Comparison of ENCODE assay signal across 29 cellular contexts in genomic region chr12:862303-862911, GRCh38.
A peak's percentile ranks its signal among the peaks of the same experiment; 100 is the strongest.
DNase-seq lines count a peak whose midpoint lies in the region; ATAC-seq, FAIRE-seq and TF ChIP-seq lines count a peak whose summit lies in the region.
"Had no signal": no experiment of that assay in that cellular context is flagged by ENCODE, and none has a peak within 500 bp of the region (broad histone marks: within the 10 kb centered on the region; RNA-seq: fewer than 3 reads in every experiment).

No MANE protein-coding gene starts in this region.

- peaks cover 10% of the 10 kb centered on the region for H3K4me1 Mint-ChIP-seq in activated T-cell treated with anti-CD3 and anti-CD28 coated beads, Interleukin-2, amount 50 U/mL, for 24 hours (ENCODE audit: low read depth)
- peaks cover 8% of the 10 kb centered on the region for H3K4me1 Mint-ChIP-seq in activated T-cell treated with anti-CD3 and anti-CD28 coated beads, Interleukin-2, amount 50 U/mL, for 4 hours (ENCODE audit: low read depth)
- H3K4me1 Mint-ChIP-seq in activated CD8-positive, alpha-beta T cell treated with anti-CD3 and anti-CD28 coated beads, Interleukin-2, amount 10 ng/mL, durations not matched to agents 7 days and 5 days (ENCODE audit: low read depth): peaks cover 13% of the 10 kb centered on the region
- H3K4me1 Mint-ChIP-seq: stimulated activated memory B cell treated with anti-CD40 and anti-IgM and Interleukin-4, amounts not matched to agents 10 μg/mL and 1 μg/mL and 100 μg/mL, for 72 hours had no signal

- no peak overlapping the region for H3K4ac ChIP-seq in neuronal stem cell (ENCODE audit: low read length)

- H3K9ac ChIP-seq in kidney (ENCODE audit: low read length in 2 of 2) (no peak overlapping the region), neuronal stem cell (ENCODE audit: low read depth, low read length, poor library complexity) (no peak overlapping the region)

- peaks cover 92% of the 10 kb centered on the region for H3K36me3 Mint-ChIP-seq in activated T-cell treated with anti-CD3 and anti-CD28 coated beads, Interleukin-2, amount 50 U/mL, for 24 hours (ENCODE audit: low read depth)
- H3K36me3 Mint-ChIP-seq in activated T-cell treated with anti-CD3 and anti-CD28 coated beads, Interleukin-2, amount 50 U/mL, for 4 hours (ENCODE audit: insufficient read depth): peaks cover 42% of the 10 kb centered on the region
- peaks cover 62% of the 10 kb centered on the region for H3K36me3 Mint-ChIP-seq in activated CD8-positive, alpha-beta T cell treated with anti-CD3 and anti-CD28 coated beads, Interleukin-2, amount 10 ng/mL, durations not matched to agents 7 days and 5 days (ENCODE audit: low read depth)

- peak; percentile 38 for FAIRE-seq in kidney (lab: Jason Lieb, UNC)
- FAIRE-seq: A204.1, endometrium had no signal

- H3K4me1 ChIP-seq in kidney (ENCODE audit: control insufficient read depth in 1 of 2, insufficient read depth in 1 of 2, low read depth in 1 of 2, low read length in 2 of 2) (peaks cover 0 to 2% of the 10 kb centered on the region in 2 donors), neuronal stem cell (ENCODE audit: control insufficient read depth in 2 of 2, insufficient read depth in 1 of 2, low read depth in 1 of 2, low read length in 2 of 2) (no peaks in the 10 kb centered on the region)
- H3K4me1 ChIP-seq: Peyer's patch had no signal

- POLR2A ChIA-PET in activated CD8-positive, alpha-beta T cell treated with anti-CD3 and anti-CD28 coated beads, Interleukin-2, amount 10 ng/mL, durations not matched to agents 7 days and 5 days (lab: Charles Lee): no interaction called here

- H3K27me3 Mint-ChIP-seq in activated T-cell treated with anti-CD3 and anti-CD28 coated beads, Interleukin-2, amount 50 U/mL, for 24 hours: no peaks in the 10 kb centered on the region
- H3K27me3 Mint-ChIP-seq in activated T-cell treated with anti-CD3 and anti-CD28 coated beads, Interleukin-2, amount 50 U/mL, for 4 hours (ENCODE audit: low read depth): no peaks in the 10 kb centered on the region
- H3K27me3 Mint-ChIP-seq in activated CD8-positive, alpha-beta T cell treated with anti-CD3 and anti-CD28 coated beads, Interleukin-2, amount 10 ng/mL, durations not matched to agents 7 days and 5 days (ENCODE audit: low read depth): no peaks in the 10 kb centered on the region
- H3K27me3 Mint-ChIP-seq: activated CD4-positive, alpha-beta memory T cell treated with anti-CD3 and anti-CD28 coated beads for 36 hours; CD4-positive, alpha-beta T cell; stimulated activated memory B cell treated with anti-CD40 and anti-IgM and Interleukin-4, amounts not matched to agents 10 μg/mL and 1 μg/mL and 100 μg/mL, for 72 hours had no signal

- ATAC-seq in activated T-cell treated with anti-CD3 and anti-CD28 coated beads, Interleukin-2, amount 50 U/mL, for 4 hours: no peak
- no peak for ATAC-seq in activated CD8-positive, alpha-beta T cell treated with anti-CD3 and anti-CD28 coated beads, Interleukin-2, amount 10 ng/mL, durations not matched to agents 7 days and 5 days
- ATAC-seq in GM18520 (IDR thresholded peaks at IDR 0.05; ENCODE audit: unreplicated experiment): no peak
- ATAC-seq: gastroesophageal sphincter; stimulated activated memory B cell treated with anti-CD40 and anti-IgM and Interleukin-4, amounts not matched to agents 10 μg/mL and 1 μg/mL and 100 μg/mL, for 72 hours had no signal

- intact Hi-C loops in kidney (cut with DNase I): no loop called here

- no peak overlapping the region for H2BK120ac ChIP-seq in neuronal stem cell (ENCODE audit: low read depth, low read length)

- H3K9me3 ChIP-seq in kidney (ENCODE audit: control insufficient read depth in 1 of 2, low read length in 2 of 2) (no peaks in the 10 kb centered on the region), neuronal stem cell (replicated peaks in 1 of 2; ENCODE audit: control insufficient read depth in 2 of 2, insufficient read depth in 1 of 2, low read depth in 1 of 2, low read length in 2 of 2) (peaks cover 0 to 2% of the 10 kb centered on the region in 2 donors)
- H3K9me3 ChIP-seq: gastroesophageal sphincter, HAP-1, Peyer's patch, suprapubic skin, upper lobe of left lung had no signal

- H3K27ac Mint-ChIP-seq in activated T-cell treated with anti-CD3 and anti-CD28 coated beads, Interleukin-2, amount 50 U/mL, for 24 hours: peak overlapping the region; percentile 53
- H3K27ac Mint-ChIP-seq in activated CD8-positive, alpha-beta T cell treated with anti-CD3 and anti-CD28 coated beads, Interleukin-2, amount 10 ng/mL, durations not matched to agents 7 days and 5 days: peak overlapping the region; percentile 11
- H3K27ac Mint-ChIP-seq: activated CD4-positive, alpha-beta memory T cell treated with anti-CD3 and anti-CD28 coated beads for 36 hours; CD4-positive, alpha-beta T cell; stimulated activated memory B cell treated with anti-CD40 and anti-IgM and Interleukin-4, amounts not matched to agents 10 μg/mL and 1 μg/mL and 100 μg/mL, for 72 hours; T-helper 2 cell treated with Interferon-gamma antibody and Interleukin-4, amounts not matched to agents 5 μg/mL and 100 μg/mL, for 36 hours had no signal

- H3K9me3 Mint-ChIP-seq in activated T-cell treated with anti-CD3 and anti-CD28 coated beads, Interleukin-2, amount 50 U/mL, for 24 hours: no peaks in the 10 kb centered on the region
- H3K9me3 Mint-ChIP-seq in activated T-cell treated with anti-CD3 and anti-CD28 coated beads, Interleukin-2, amount 50 U/mL, for 4 hours: no peaks in the 10 kb centered on the region
- H3K9me3 Mint-ChIP-seq in activated CD8-positive, alpha-beta T cell treated with anti-CD3 and anti-CD28 coated beads, Interleukin-2, amount 10 ng/mL, durations not matched to agents 7 days and 5 days (ENCODE audit: insufficient read depth): no peaks in the 10 kb centered on the region
- H3K9me3 Mint-ChIP-seq: activated CD4-positive, alpha-beta memory T cell treated with anti-CD3 and anti-CD28 coated beads for 36 hours; CD4-positive, alpha-beta T cell; nephron progenitor cell; stimulated activated memory B cell treated with anti-CD40 and anti-IgM and Interleukin-4, amounts not matched to agents 10 μg/mL and 1 μg/mL and 100 μg/mL, for 72 hours; T-helper 2 cell treated with Interferon-gamma antibody and Interleukin-4, amounts not matched to agents 5 μg/mL and 100 μg/mL, for 36 hours had no signal

- peak overlapping the region in 1 of 2 donors; percentile 17 for H3K4me3 ChIP-seq in kidney (ENCODE audit: low read length in 2 of 2)
- no peak overlapping the region for H3K4me3 ChIP-seq in neuronal stem cell (ENCODE audit: low read length in 2 of 2)
- H3K4me3 ChIP-seq: gastroesophageal sphincter, HAP-1, lung, Peyer's patch, suprapubic skin, upper lobe of left lung had no signal

- CTCF ChIA-PET in activated CD8-positive, alpha-beta T cell treated with anti-CD3 and anti-CD28 coated beads, Interleukin-2, amount 10 ng/mL, durations not matched to agents 7 days and 5 days (lab: Charles Lee): interaction anchor here (1.2 to 2.7 kb wide), 2 partner anchors 46 to 87 kb away, joined by 3 to 6 read pairs; partner anchors contain the start of gene RAD52

- H3K36me3 ChIP-seq in kidney (ENCODE audit: control insufficient read depth in 1 of 2, insufficient read depth in 2 of 2, low read length in 2 of 2) (peaks cover 20 to 45% of the 10 kb centered on the region in 2 donors), neuronal stem cell (replicated peaks in 1 of 2; ENCODE audit: control insufficient read depth in 2 of 2, insufficient read depth in 2 of 2, low read length in 2 of 2) (peaks cover 13 to 100% of the 10 kb centered on the region in 2 donors)

- no peak overlapping the region for H3K18ac ChIP-seq in neuronal stem cell (ENCODE audit: low read length)

- H3K27ac ChIP-seq in kidney (ENCODE audit: low read depth in 2 of 2, low read length in 2 of 2): peak overlapping the region in 1 of 2 donors; percentile 45
- no peak overlapping the region for H3K27ac ChIP-seq in neuronal stem cell (replicated peaks; ENCODE audit: low read length)
- H3K27ac ChIP-seq: gastroesophageal sphincter, Peyer's patch, suprapubic skin had no signal

- H2BK15ac ChIP-seq in neuronal stem cell (ENCODE audit: low read length): no peak overlapping the region

- no peak overlapping the region for H2AFZ ChIP-seq in neuronal stem cell (ENCODE audit: low read length)

- DNase-seq in activated T-cell treated with anti-CD3 and anti-CD28 coated beads, Interleukin-2, amount 50 U/mL, for 24 hours: no peak
- DNase-seq in activated T-cell treated with anti-CD3 and anti-CD28 coated beads, Interleukin-2, amount 50 U/mL, for 4 hours: no peak
- DNase-seq in DMS79 (lab: John Stamatoyannopoulos, UW) (peak; percentile 23), kidney (no peak), neuronal stem cell (ENCODE audit: low spot score) (no peak), dedifferentiated amniotic fluid mesenchymal stem cell (ENCODE audit: extremely low spot score) (no peak)
- no peak for DNase-seq in activated CD8-positive, alpha-beta T cell treated with anti-CD3 and anti-CD28 coated beads, Interleukin-2, amount 10 ng/mL, durations not matched to agents 7 days and 5 days
- DNase-seq: activated CD4-positive, alpha-beta memory T cell treated with anti-CD3 and anti-CD28 coated beads for 36 hours; activated CD4-positive, alpha-beta T cell treated with anti-CD3 and anti-CD28 coated beads for 1 hour; activated gamma-delta T cell; CD4-positive, alpha-beta T cell; cerebellar nuclear complex; EL; IMR-90; NCI-H1436 treated with DMSO at 0.1 percent for 48 hours; NCI-H748 treated with DMSO at 0.1 percent for 48 hours; nephron progenitor cell; Peyer's patch; SHP77; upper lobe of left lung had no signal

- H2BK5ac ChIP-seq in neuronal stem cell (ENCODE audit: low read length): no peak overlapping the region

- no peak overlapping the region for H4K8ac ChIP-seq in neuronal stem cell (ENCODE audit: low read depth, low read length)

- H3K79me1 ChIP-seq in neuronal stem cell (ENCODE audit: low read depth, low read length): peaks cover 5% of the 10 kb centered on the region

- no peak overlapping the region for H3K14ac ChIP-seq in neuronal stem cell (ENCODE audit: low read length)

- H3K27me3 ChIP-seq in neuronal stem cell (ENCODE audit: control insufficient read depth in 3 of 3, insufficient read depth in 3 of 3, low read depth in 1 of 3, low read length in 3 of 3): no peaks in the 10 kb centered on the region
- H3K27me3 ChIP-seq: gastroesophageal sphincter, Peyer's patch, suprapubic skin, upper lobe of left lung had no signal

- WGBS in neuronal stem cell (ENCODE audit: extremely low coverage in 2 of 2, insufficient read length in 2 of 2, insufficient replicate concordance in 1 of 2), 2 donors: no CpG with 5 or more reads among the region's 4 CpGs

- no peak overlapping the region for H3K23ac ChIP-seq in neuronal stem cell (ENCODE audit: low read depth, low read length, poor library complexity)

- no peak overlapping the region for H4K91ac ChIP-seq in neuronal stem cell (ENCODE audit: low read depth, low read length, poor library complexity)

- no peak overlapping the region for H3K4me3 Mint-ChIP-seq in activated T-cell treated with anti-CD3 and anti-CD28 coated beads, Interleukin-2, amount 50 U/mL, for 24 hours
- no peak overlapping the region for H3K4me3 Mint-ChIP-seq in activated T-cell treated with anti-CD3 and anti-CD28 coated beads, Interleukin-2, amount 50 U/mL, for 4 hours
- no peak overlapping the region for H3K4me3 Mint-ChIP-seq in activated CD8-positive, alpha-beta T cell treated with anti-CD3 and anti-CD28 coated beads, Interleukin-2, amount 10 ng/mL, durations not matched to agents 7 days and 5 days
- H3K4me3 Mint-ChIP-seq: activated CD4-positive, alpha-beta memory T cell treated with anti-CD3 and anti-CD28 coated beads for 36 hours; CD4-positive, alpha-beta T cell; nephron progenitor cell; stimulated activated memory B cell treated with anti-CD40 and anti-IgM and Interleukin-4, amounts not matched to agents 10 μg/mL and 1 μg/mL and 100 μg/mL, for 72 hours; T-helper 2 cell treated with Interferon-gamma antibody and Interleukin-4, amounts not matched to agents 5 μg/mL and 100 μg/mL, for 36 hours had no signal

- H3K4me2 ChIP-seq in neuronal stem cell (ENCODE audit: insufficient read depth, low read length, poor library complexity, severe bottlenecking): no peak overlapping the region

- no peak for TF ChIP-seq CTCF in kidney (IDR thresholded peaks at IDR 0.05; ENCODE audit: borderline replicate concordance, extremely low read depth, insufficient read depth)

- no peak overlapping the region for H2AK5ac ChIP-seq in neuronal stem cell (ENCODE audit: low read depth, low read length)

- H2BK12ac ChIP-seq in neuronal stem cell (ENCODE audit: low read length): no peak overlapping the region
